ENCODE assay signal across 7 cellular contexts in genomic region chr6:163427498-163428254, GRCh38. TPM values are rescaled to one million over a fixed set of nuclear protein-coding genes. Genes with fewer than 3 reads are reported as not detected.
DNase-seq lines count a peak whose midpoint lies in the region; ATAC-seq, FAIRE-seq and TF ChIP-seq lines count a peak whose summit lies in the region.

No MANE protein-coding gene starts in this region.

- H3K79me2 ChIP-seq in PC-3 (ENCODE audit: low read length), result peaks cover 100% of the 10 kb centered on the region

- no peaks in the 10 kb centered on the region for H3F3A ChIP-seq in PC-3 (ENCODE audit: low read length, unreplicated experiment)

- no peak overlapping the region for H3K27ac Mint-ChIP-seq in activated T-helper 17 cell treated with anti-CD3 and anti-CD28 coated beads, Interleukin-2, amount 50 U/mL, for 72 hours

- H3K36me3 ChIP-seq in PC-3 (ENCODE audit: low read depth, low read length), result 0 out of 2 replicates have a peak, but pooled peaks cover under 1% of the 10 kb centered on the region

- peak; percentile 58 for FAIRE-seq in GM19239 (lab: Jason Lieb, UNC)

- ATAC-seq in PC-3, result no peak
- no peak for ATAC-seq in activated T-helper 17 cell treated with anti-CD3 and anti-CD28 coated beads, Interleukin-2, amount 50 U/mL, for 72 hours (replicated peaks)

- H3K9me3 Mint-ChIP-seq in activated T-helper 17 cell treated with anti-CD3 and anti-CD28 coated beads, Interleukin-2, amount 50 U/mL, for 72 hours, result no peaks in the 10 kb centered on the region

- no peak overlapping the region for H3K9ac ChIP-seq in PC-3 (ENCODE audit: low read length)

- H3K4me3 ChIP-seq in PC-3 (ENCODE audit: low read length) (no peak overlapping the region), fibroblast of mammary gland (ENCODE audit: control insufficient read depth, low read depth, low read length) (no peak overlapping the region), retinal pigment epithelial cell (ENCODE audit: low read length) (no peak overlapping the region)

- POLR2A ChIA-PET in PC-3 (lab: Charles Lee; ENCODE audit: unreplicated experiment), result interaction anchor here (0.6 kb wide), 1 partner anchor 13 kb away, joined by 3 read pairs; no protein-coding TSS in a partner anchor

- no peaks in the 10 kb centered on the region for H3K27me3 ChIP-seq in PC-3 (ENCODE audit: low read length)

- CTCF ChIA-PET in PC-3 (lab: Charles Lee), result no interaction called here

- peaks cover 82% of the 10 kb centered on the region for H4K20me1 ChIP-seq in PC-3 (ENCODE audit: low read length)

- DNase-seq in GM19239 (ENCODE audit: insufficient read length, low spot score) (no peak), PC-3 (peak; percentile 47), fibroblast of mammary gland (ENCODE audit: low read depth) (peak; percentile 88), retinal pigment epithelial cell (ENCODE audit: low read depth) (no peak), NCI-H2227 (lab: John Stamatoyannopoulos, UW; ENCODE audit: unreplicated experiment) (no peak)
- DNase-seq in activated CD4-positive, alpha-beta T cell treated with anti-CD3 and anti-CD28 coated beads for 48 hours, result no peak

- intact Hi-C loops in PC-3 (cut with micrococcal nuclease), result loop anchor here (5.0 to 10.0 kb wide), 4 partner anchors 125 to 1627 kb away; no protein-coding TSS in a partner anchor

- no peaks in the 10 kb centered on the region for H3K9me3 ChIP-seq in PC-3 (ENCODE audit: low read length)

- H3K4me3 Mint-ChIP-seq in activated T-helper 17 cell treated with anti-CD3 and anti-CD28 coated beads, Interleukin-2, amount 50 U/mL, for 72 hours, result no peak overlapping the region

- H3K27me3 Mint-ChIP-seq in activated T-helper 17 cell treated with anti-CD3 and anti-CD28 coated beads, Interleukin-2, amount 50 U/mL, for 72 hours, result no peaks in the 10 kb centered on the region

- no peak overlapping the region for H2AFZ ChIP-seq in PC-3 (ENCODE audit: low read length)

- H3K4me2 ChIP-seq in PC-3 (ENCODE audit: low read length), result no peak overlapping the region

- no TSS peak for BruUV-seq in PC-3 (replicated peaks; lab: Mats Ljungman, UMichigan)

- H3K36me3 Mint-ChIP-seq in activated T-helper 17 cell treated with anti-CD3 and anti-CD28 coated beads, Interleukin-2, amount 50 U/mL, for 72 hours (ENCODE audit: low read depth), result no peaks in the 10 kb centered on the region

- TF ChIP-seq CTCF in PC-3 (conservative IDR thresholded peaks at IDR 0.05; ENCODE audit: low read depth, low read length), result peak; percentile 54; the same call in 1 of the 2 replicates
- peak; percentile 46 for TF ChIP-seq CTCF in fibroblast of mammary gland (conservative IDR thresholded peaks at IDR 0.05; ENCODE audit: control insufficient read depth, insufficient read depth, low read depth, low read length)
- peak; percentile 36 for TF ChIP-seq CTCF in retinal pigment epithelial cell (conservative IDR thresholded peaks at IDR 0.05; ENCODE audit: low read depth, low read length)

- H3K4me1 Mint-ChIP-seq in activated T-helper 17 cell treated with anti-CD3 and anti-CD28 coated beads, Interleukin-2, amount 50 U/mL, for 72 hours, result peaks cover 27% of the 10 kb centered on the region

- H3K4me1 ChIP-seq in PC-3 (ENCODE audit: insufficient read depth, low read length), result peaks cover 4% of the 10 kb centered on the region

- H3K9me2 ChIP-seq in PC-3 (replicated peaks; ENCODE audit: low read length), result no peaks in the 10 kb centered on the region

- no peak overlapping the region for H3K27ac ChIP-seq in PC-3 (ENCODE audit: low read length)

RNA-seq across cellular contexts. Expression of gene QKI, which starts 13.2 kb away (rescaled TPM):
- 64.3 and 87.7 TPM in 2 replicates for total RNA-seq in PC-3 (2014; rRNA removed)
- total RNA-seq in activated T-helper 17 cell treated with anti-CD3 and anti-CD28 coated beads, Interleukin-2, amount 50 U/mL, for 72 hours, result 10 to 100 TPM; 41.3 to 49.0 TPM

Comparison
In these comparisons a context has a peak if more than half of its experiments do, and no peak if none do; other contexts are left out.
1. DNase-seq: peak in PC-3 (single experiment) and fibroblast of mammary gland (single experiment); none in GM19239 (single experiment), retinal pigment epithelial cell (single experiment), activated CD4-positive, alpha-beta T cell treated with anti-CD3 and anti-CD28 coated beads for 48 hours (single experiment) and NCI-H2227 (single experiment).
2. Peak in every context shown above with its lines, with median percentiles within 50 percentile points of each other: CTCF ChIP-seq.